In the genomic region with DNA sequence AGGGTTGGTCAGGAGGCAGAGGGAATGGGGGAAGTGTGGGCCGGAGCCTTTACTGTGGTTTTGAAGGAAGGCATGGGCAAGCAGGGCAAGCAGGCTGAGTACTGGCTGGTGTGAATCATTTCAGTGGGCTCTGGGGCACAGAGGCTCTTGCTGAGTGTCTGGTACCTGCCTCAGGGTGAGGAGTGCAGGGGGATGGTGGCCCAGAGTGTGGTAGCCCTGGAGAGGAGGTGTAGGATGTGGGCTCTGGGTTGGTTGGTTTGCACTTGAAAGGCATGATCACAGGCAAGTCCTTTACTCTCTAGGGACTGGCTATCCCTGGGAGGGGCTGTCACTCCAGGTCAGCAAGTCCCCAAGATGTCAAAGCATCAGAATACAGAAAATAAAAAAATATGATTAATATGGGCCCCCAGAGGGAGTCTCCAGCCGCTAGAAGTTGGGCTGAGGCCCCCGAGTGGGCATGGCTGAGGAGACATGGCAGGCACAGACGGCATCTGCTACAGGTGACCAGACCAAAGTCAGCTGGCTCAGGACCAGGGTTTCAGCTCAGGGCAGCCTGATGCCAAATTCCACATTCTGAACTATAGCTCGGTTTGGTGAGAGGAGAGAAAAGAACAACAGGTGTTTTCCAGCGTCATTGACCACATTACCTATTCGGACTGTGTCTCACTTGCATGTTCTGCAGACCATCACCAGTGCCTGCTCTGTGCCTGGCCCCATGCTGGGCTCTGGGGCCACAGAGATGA, we compare ENCODE assay signal across 25 cellular contexts. TPM values are rescaled to one million over a fixed set of nuclear protein-coding genes. Genes with fewer than 3 reads are reported as not detected.
DNase-seq lines count a peak whose midpoint lies in the region; ATAC-seq, FAIRE-seq and TF ChIP-seq lines count a peak whose summit lies in the region.
"Had no signal": no experiment of that assay in that cellular context is flagged by ENCODE, and none has a peak within 500 bp of the region (broad histone marks: within the 10 kb centered on the region; RNA-seq: fewer than 3 reads in every experiment).

No MANE protein-coding gene starts in this region.

- H3K9ac ChIP-seq in GM12878 (ENCODE audit: control insufficient read depth, insufficient read depth, low read length), result no peak overlapping the region

- POLR2A ChIA-PET in GM12878 (lab: Charles Lee), result interaction anchor here (1.2 kb wide), 1 partner anchor 11 kb away, joined by 3 read pairs; no protein-coding TSS in a partner anchor

- H3K4me1 ChIP-seq in GM12878 (ENCODE audit: control insufficient read depth, insufficient read depth, low read length) (no peaks in the 10 kb centered on the region), thyroid gland (peaks cover 18 to 39% of the 10 kb centered on the region in 2 donors)

- CTCF ChIA-PET in GM12878 (lab: Yijun Ruan, JAX), result interaction anchor here (2.1 kb wide), 1 partner anchor 45 kb away, joined by 8 read pairs; no protein-coding TSS in a partner anchor

- TF ChIP-seq RAD21 in GM12878 (IDR thresholded peaks at IDR 0.05; ENCODE audit: insufficient read depth, low read depth, low read length), result no peak

- no peak for TF ChIP-seq CTCF in GM12878 (IDR thresholded peaks at IDR 0.05 in 2 of 3, conservative IDR thresholded peaks at IDR 0.05 in 1 of 3; ENCODE audit: control insufficient read depth in 2 of 3, extremely low read depth in 1 of 3, insufficient read depth in 1 of 3, low read depth in 3 of 3, low read length in 3 of 3)
- TF ChIP-seq CTCF in thyroid gland (IDR thresholded peaks at IDR 0.05), result no peak

- H3K4me3 ChIP-seq in GM12878 (no peak overlapping the region), thyroid gland (replicated peaks in 1 of 3) (no peak overlapping the region)
- H3K4me3 ChIP-seq: heart left ventricle, K562, stomach, tibial nerve had no signal

- TF ChIP-seq POLR2A in GM12878 (IDR thresholded peaks at IDR 0.05; ENCODE audit: low read depth, low read length) (no peak), thyroid gland (IDR thresholded peaks at IDR 0.05) (no peak)

- H4K20me1 ChIP-seq in GM12878 (ENCODE audit: control insufficient read depth, insufficient read depth), result no peaks in the 10 kb centered on the region

- no peaks in the 10 kb centered on the region for H3K27me3 Mint-ChIP-seq in stimulated activated naive CD8-positive, alpha-beta T cell treated with anti-CD3 and anti-CD28 coated beads, Interleukin-15, amount 100 ng/mL, for 72 hours
- no peaks in the 10 kb centered on the region for H3K27me3 Mint-ChIP-seq in naive B cell
- H3K27me3 Mint-ChIP-seq: CD4-positive, alpha-beta T cell had no signal

- in situ Hi-C loops in GM12878 (cut with MboI), result no loop called here

- peak; percentile 42 for ATAC-seq in stimulated activated naive CD8-positive, alpha-beta T cell treated with anti-CD3 and anti-CD28 coated beads, Interleukin-15, amount 100 ng/mL, for 72 hours
- ATAC-seq in stimulated activated naive CD8-positive, alpha-beta T cell treated with anti-CD3 and anti-CD28 coated beads, Interleukin-15, Interleukin-2, amounts not matched to agents 100 U/mL and 50 U/mL, for 24 hours, result no peak
- ATAC-seq in GM12878 (peak; percentile 18; the same call in 1 of the 3 replicates), naive B cell (ENCODE audit: low read depth in 2 of 2) (no peak), HG02642 (IDR thresholded peaks at IDR 0.05; ENCODE audit: poor library complexity, unreplicated experiment) (no peak), GM21390 (IDR thresholded peaks at IDR 0.05; ENCODE audit: unreplicated experiment) (no peak)
- ATAC-seq: heart left ventricle, left colon, Panc1, sciatic nerve had no signal

- no peak for FAIRE-seq in GM12878 (lab: Jason Lieb, UNC)
- FAIRE-seq: K562 had no signal

- no peaks in the 10 kb centered on the region for H3K36me3 Mint-ChIP-seq in naive B cell
- H3K36me3 Mint-ChIP-seq: mesothelial cell of epicardium had no signal

- SMC1A ChIA-PET in GM12878 (lab: Charles Lee; ENCODE audit: uncharacterized antibody, unreplicated experiment), result interaction anchor here (1.2 kb wide), 1 partner anchor 49 kb away, joined by 3 read pairs; no protein-coding TSS in a partner anchor

- intact Hi-C loops in GM12878 (cut with micrococcal nuclease; ENCODE audit: unreplicated experiment), result no loop called here
- intact Hi-C loops in thyroid gland (cut with DNase I), result no loop called here

- no TSS peak for BruUV-seq in GM12878 (replicated peaks; lab: Mats Ljungman, UMichigan)

- 50% methylated on average over 6 of the region's 7 CpGs for WGBS in GM12878 (ENCODE audit: insufficient coverage, insufficient replicate concordance, low lambda C conversion rate, missing lambda C conversion rate)
- 40 to 56% methylated on average over 7 of the region's 7 CpGs for WGBS in thyroid gland, 2 donors

- H3K27me3 ChIP-seq in GM12878 (replicated peaks in 1 of 2; ENCODE audit: control insufficient read depth in 2 of 2, insufficient read depth in 2 of 2, low read length in 1 of 2) (no peaks in the 10 kb centered on the region; a peak in 1 of 4 replicates), thyroid gland (no peaks in the 10 kb centered on the region)
- H3K27me3 ChIP-seq: heart left ventricle, stomach, tibial nerve had no signal

- H3K4me1 Mint-ChIP-seq in stimulated activated naive CD8-positive, alpha-beta T cell treated with anti-CD3 and anti-CD28 coated beads, Interleukin-15, amount 100 ng/mL, for 72 hours, result peaks cover 30% of the 10 kb centered on the region
- H3K4me1 Mint-ChIP-seq in naive B cell, result peaks cover 1 to 16% (median 13%) of the 10 kb centered on the region in 3 donors

- H3K27ac ChIP-seq in GM12878 (ENCODE audit: control insufficient read depth, insufficient read depth), result no peak overlapping the region
- peak overlapping the region in 2 of 3 donors; percentile 7 to 75 for H3K27ac ChIP-seq in thyroid gland
- H3K27ac ChIP-seq: heart left ventricle, stomach, tibial nerve had no signal

- DNase-seq in stimulated activated naive CD8-positive, alpha-beta T cell treated with anti-CD3 and anti-CD28 coated beads, Interleukin-15, amount 100 ng/mL, for 72 hours, result no peak
- DNase-seq in stimulated activated naive CD8-positive, alpha-beta T cell treated with anti-CD3 and anti-CD28 coated beads, Interleukin-15, Interleukin-2, amounts not matched to agents 100 U/mL and 50 U/mL, for 24 hours, result no peak
- DNase-seq in GM12878 (ENCODE audit: low read depth, low spot score) (no peak), naive B cell (no peak), thyroid gland (peak; percentile 75 to 77), NCI-H446 treated with DMSO at 0.1 percent for 48 hours (lab: John Stamatoyannopoulos, UW) (no peak)
- DNase-seq: CD4-positive, alpha-beta T cell; effector CD8-positive, alpha-beta T cell; EL; erythroblast; left colon; NCI-H1417; nephron progenitor cell; NK-92 treated with Interleukin-12 subunit alpha and Interleukin-12 subunit beta, amount 100 ng/mL, for 24 hours; stimulated activated CD4-positive, alpha-beta T cell treated with anti-CD3 and anti-CD28 coated beads, Interleukin-4, amount 100 ng/mL, for 4 hours; stomach had no signal

- no peak overlapping the region for H3K4me3 Mint-ChIP-seq in stimulated activated naive CD8-positive, alpha-beta T cell treated with anti-CD3 and anti-CD28 coated beads, Interleukin-15, amount 100 ng/mL, for 72 hours
- peak overlapping the region in 1 of 8 donors; percentile 37 for H3K4me3 Mint-ChIP-seq in naive B cell
- H3K4me3 Mint-ChIP-seq: CD4-positive, alpha-beta T cell; mesothelial cell of epicardium; nephron progenitor cell had no signal

- H3K27ac Mint-ChIP-seq in stimulated activated naive CD8-positive, alpha-beta T cell treated with anti-CD3 and anti-CD28 coated beads, Interleukin-15, amount 100 ng/mL, for 72 hours, result peak overlapping the region; percentile 38 to 93
- H3K27ac Mint-ChIP-seq in naive B cell, result peak overlapping the region in 4 of 6 donors; percentile 1 to 76 (median 36)
- H3K27ac Mint-ChIP-seq: CD4-positive, alpha-beta T cell; mesothelial cell of epicardium; nephron progenitor cell had no signal

- no peaks in the 10 kb centered on the region for H3K9me3 Mint-ChIP-seq in stimulated activated naive CD8-positive, alpha-beta T cell treated with anti-CD3 and anti-CD28 coated beads, Interleukin-15, amount 100 ng/mL, for 72 hours
- H3K9me3 Mint-ChIP-seq in naive B cell, result no peaks in the 10 kb centered on the region
- H3K9me3 Mint-ChIP-seq: CD4-positive, alpha-beta T cell had no signal

- RAD21 ChIA-PET in GM12878 (lab: Charles Lee; ENCODE audit: unreplicated experiment), result no interaction called here

- H3K79me2 ChIP-seq in GM12878 (ENCODE audit: control insufficient read depth, insufficient read depth, low read length), result no peaks in the 10 kb centered on the region

- H3K36me3 ChIP-seq in GM12878 (ENCODE audit: control insufficient read depth in 2 of 2, insufficient read depth in 2 of 2, low read length in 1 of 2) (no peaks in the 10 kb centered on the region), thyroid gland (no peaks in the 10 kb centered on the region)
- H3K36me3 ChIP-seq: heart left ventricle, stomach, tibial nerve had no signal

- H3K9me3 ChIP-seq in GM12878 (replicated peaks; ENCODE audit: control insufficient read depth, insufficient read depth, low read length), result no peaks in the 10 kb centered on the region
- H3K9me3 ChIP-seq in thyroid gland, result no peaks in the 10 kb centered on the region

- no peak overlapping the region for H3K4me2 ChIP-seq in GM12878 (ENCODE audit: control insufficient read depth, insufficient read depth)

- TF ChIP-seq EP300 in GM12878 (IDR thresholded peaks at IDR 0.05; ENCODE audit: borderline replicate concordance in 1 of 2, control insufficient read depth in 1 of 2, low read depth in 2 of 2, low read length in 2 of 2), result no peak

- no peak overlapping the region for H2AFZ ChIP-seq in GM12878 (ENCODE audit: control insufficient read depth, low read depth, low read length)

RNA-seq across cellular contexts. Expression of a gene that starts 9.6 kb away (rescaled TPM):
- total RNA-seq in GM12878 (2013; cell fraction: nucleolus; rRNA removed), result 27.9 and 29.6 TPM in 2 replicates
- total RNA-seq in GM12878 (2014; rRNA removed) (61.6 and 65.6 TPM in 2 replicates), GM12878 (2014; rRNA removed; fragmentation: Illumina TruSeq; extraction: Trizol) (26.9 and 29.8 TPM in 2 replicates), GM12878 (2021) (37.6 and 39.8 TPM in 2 replicates), thyroid gland (10 to 100 TPM in 1 of 4 donors, 1 to 10 TPM in 3; 3.6 to 12.6 (median 5.5) TPM)
- 15.3 TPM for polyA plus RNA-seq in GM12878 (2011; ENCODE audit: low read depth)
- polyA plus RNA-seq in GM12878 (2011; rRNA removed) (60.0 and 92.0 TPM in 2 replicates), GM12878 (2014; fragmentation: Illumina TruSeq; extraction: Trizol) (5.4 and 14.1 TPM in 2 replicates), GM12878 (2014; fragmentation: Nextera tagmentation; extraction: Ambion mirVana) (10 to 100 TPM in 1 of 2 experiments, 1 to 10 TPM in 1; 2.5 to 15.1 TPM), GM12878 (2014; rRNA removed) (72.4 and 79.6 TPM in 2 replicates), GM12878 (2016; fragmentation: Nextera tagmentation; extraction: Ambion mirVana) (10 to 100 TPM; 30.9 to 31.3 TPM), naive B cell (ENCODE audit: low read depth in 6 of 6) (10 to 100 TPM; 35.3 to 70.1 (median 52.5) TPM)
- 129 and 170 TPM in 2 replicates for polyA plus RNA-seq in GM12878 (2011; cell fraction: cytosol; rRNA removed)
- 83.1 and 109 TPM in 2 replicates for polyA plus RNA-seq in GM12878 (2011; cell fraction: nucleus; rRNA removed)
- polyA plus RNA-seq in GM12878 (2012), result 25.7 and 33.6 TPM in 2 replicates
- 46.4 and 91.1 TPM in 2 replicates for polyA minus RNA-seq in GM12878 (2011; rRNA and poly(A)+ RNA removed)
- polyA minus RNA-seq in GM12878 (2011; cell fraction: cytosol; rRNA and poly(A)+ RNA removed), result 31.3 and 42.8 TPM in 2 replicates
- polyA minus RNA-seq in GM12878 (2011; cell fraction: nucleus; rRNA and poly(A)+ RNA removed), result 11.1 and 14.0 TPM in 2 replicates
- total RNA-seq: MCF 10A had no signal

RNA-seq across cellular contexts. Expression of a gene that starts 47.1 kb away (rescaled TPM):
- 9.7 and 10.4 TPM in 2 replicates for total RNA-seq in GM12878 (2013; cell fraction: nucleolus; rRNA removed)
- total RNA-seq in GM12878 (2014; rRNA removed) (40.8 and 41.6 TPM in 2 replicates), GM12878 (2014; rRNA removed; fragmentation: Illumina TruSeq; extraction: Trizol) (12.0 and 13.3 TPM in 2 replicates), GM12878 (2021) (21.6 and 21.8 TPM in 2 replicates), thyroid gland (10 to 100 TPM; 37.0 to 61.8 (median 49.1) TPM)
- polyA plus RNA-seq in GM12878 (2011; ENCODE audit: low read depth), result 4.0 TPM
- polyA plus RNA-seq in GM12878 (2011; rRNA removed) (8.6 and 18.3 TPM in 2 replicates), GM12878 (2014; fragmentation: Illumina TruSeq; extraction: Trizol) (0.49 and 6.3 TPM in 2 replicates), GM12878 (2014; fragmentation: Nextera tagmentation; extraction: Ambion mirVana) (1 to 10 TPM in 1 of 2 experiments, under 1 TPM in 1; 0.61 to 3.3 TPM), GM12878 (2014; rRNA removed) (38.8 and 44.1 TPM in 2 replicates), GM12878 (2016; fragmentation: Nextera tagmentation; extraction: Ambion mirVana) (10 to 100 TPM; 23.3 to 27.7 TPM), naive B cell (ENCODE audit: low read depth in 6 of 6) (10 to 100 TPM; 18.4 to 37.3 (median 27.4) TPM)
- 34.4 and 49.8 TPM in 2 replicates for polyA plus RNA-seq in GM12878 (2011; cell fraction: cytosol; rRNA removed)
- 47.7 and 53.9 TPM in 2 replicates for polyA plus RNA-seq in GM12878 (2011; cell fraction: nucleus; rRNA removed)
- 11.9 and 12.2 TPM in 2 replicates for polyA plus RNA-seq in GM12878 (2012)
- polyA minus RNA-seq in GM12878 (2011; rRNA and poly(A)+ RNA removed), result 7.7 and 10.7 TPM in 2 replicates
- 6.0 and 6.9 TPM in 2 replicates for polyA minus RNA-seq in GM12878 (2011; cell fraction: cytosol; rRNA and poly(A)+ RNA removed)
- polyA minus RNA-seq in GM12878 (2011; cell fraction: nucleus; rRNA and poly(A)+ RNA removed), result 6.8 and 12.7 TPM in 2 replicates

Comparison
In these comparisons a context has a peak if more than half of its experiments do, and no peak if none do; other contexts are left out.
1. ATAC-seq: peak in stimulated activated naive CD8-positive, alpha-beta T cell treated with anti-CD3 and anti-CD28 coated beads, Interleukin-15, amount 100 ng/mL, for 72 hours (single experiment) and GM12878 (single experiment); none in stimulated activated naive CD8-positive, alpha-beta T cell treated with anti-CD3 and anti-CD28 coated beads, Interleukin-15, Interleukin-2, amounts not matched to agents 100 U/mL and 50 U/mL, for 24 hours (single experiment), naive B cell (0 of 2), HG02642 (single experiment) and GM21390 (single experiment).
2. DNase-seq: peak in thyroid gland (2 of 2); none in stimulated activated naive CD8-positive, alpha-beta T cell treated with anti-CD3 and anti-CD28 coated beads, Interleukin-15, amount 100 ng/mL, for 72 hours (0 of 2), stimulated activated naive CD8-positive, alpha-beta T cell treated with anti-CD3 and anti-CD28 coated beads, Interleukin-15, Interleukin-2, amounts not matched to agents 100 U/mL and 50 U/mL, for 24 hours (single experiment), GM12878 (single experiment), naive B cell (single experiment) and NCI-H446 treated with DMSO at 0.1 percent for 48 hours (single experiment).